Comparison of ENCODE assay signal across 15 cellular contexts in the genomic region with DNA sequence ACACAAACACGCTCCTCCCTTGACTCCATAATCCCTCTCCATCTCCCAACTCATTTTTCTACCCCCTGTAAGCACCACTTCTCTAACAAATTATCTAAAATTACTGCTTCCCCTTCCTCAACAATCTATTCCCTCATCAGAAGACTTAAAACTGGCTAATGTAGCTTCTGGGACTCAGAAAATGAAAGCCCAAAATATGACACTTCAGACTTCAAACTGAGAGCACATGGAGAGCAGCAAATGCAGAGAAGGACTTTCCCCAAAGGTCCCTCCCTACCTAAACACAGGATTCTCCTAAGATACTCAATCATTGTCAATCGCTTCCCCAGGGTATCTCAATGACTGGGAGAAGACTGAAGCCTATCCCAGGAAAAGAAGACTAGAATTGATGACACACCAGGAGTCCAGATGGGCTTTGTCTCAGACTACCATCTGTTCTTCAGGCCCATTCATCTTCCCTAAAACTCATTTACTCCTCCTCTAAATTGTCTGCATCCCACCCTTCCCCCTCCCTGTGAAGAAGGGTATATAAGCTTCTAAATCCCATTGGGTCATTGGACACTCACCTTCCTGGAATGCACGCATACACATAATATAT. TPM values are rescaled to one million over a fixed set of nuclear protein-coding genes. Genes with fewer than 3 reads are reported as not detected.
DNase-seq lines count a peak whose midpoint lies in the region; ATAC-seq and TF ChIP-seq lines count a peak whose summit lies in the region.
"Had no signal": no experiment of that assay in that cellular context is flagged by ENCODE, and none has a peak within 500 bp of the region (broad histone marks: within the 10 kb centered on the region; RNA-seq: fewer than 3 reads in every experiment).

No MANE protein-coding gene starts in this region.

- no peak overlapping the region for H4K8ac ChIP-seq in mesendoderm (ENCODE audit: low read depth, low read length)

- no peak overlapping the region for H3K56ac ChIP-seq in mesendoderm (ENCODE audit: low read length)

- H3K27ac Mint-ChIP-seq in CD4-positive, alpha-beta memory T cell: peak overlapping the region in 5 of 7 donors; percentile 17 to 76 (median 23)
- H3K27ac Mint-ChIP-seq: B cell; CD8-positive, alpha-beta T cell had no signal

- no peak overlapping the region for H2BK15ac ChIP-seq in mesendoderm (replicated peaks; ENCODE audit: low read depth)

- peaks cover 1 to 4% of the 10 kb centered on the region in 2 donors for H3K27me3 Mint-ChIP-seq in CD4-positive, alpha-beta memory T cell

- WGBS in mesendoderm (ENCODE audit: extremely low coverage, insufficient coverage, low lambda C conversion rate): 100% methylated on average over 1 of the region's 3 CpGs
- 84% methylated on average over 3 of the region's 3 CpGs for WGBS in right cardiac atrium

- peaks cover 4% of the 10 kb centered on the region for H3K4me1 ChIP-seq in CD4-positive, alpha-beta memory T cell (ENCODE audit: insufficient read depth, low read length)
- H3K4me1 ChIP-seq in mesendoderm (ENCODE audit: control insufficient read depth, low read depth, low read length): peaks cover 4% of the 10 kb centered on the region
- H3K4me1 ChIP-seq in right cardiac atrium (ENCODE audit: control insufficient read depth, insufficient read depth, low read length): no peaks in the 10 kb centered on the region

- DNase-seq in CD4-positive, alpha-beta memory T cell: no peak
- DNase-seq in NCI-H446 treated with DMSO at 0.1 percent for 48 hours (lab: John Stamatoyannopoulos, UW) (peak; percentile 17), WERI-Rb-1 (peak; percentile 34), mesendoderm (no peak), occipital lobe (lab: John Stamatoyannopoulos, UW) (no peak), DMS114 treated with DMSO at 0.1 percent for 48 hours (lab: John Stamatoyannopoulos, UW; ENCODE audit: unreplicated experiment) (no peak), UCSD-AML1 (lab: John Stamatoyannopoulos, UW; ENCODE audit: unreplicated experiment) (no peak), right cardiac atrium (no peak)
- DNase-seq: C1 segment of cervical spinal cord; CD8-positive, alpha-beta T cell; COR-L47 had no signal

- no peak overlapping the region for H3K4me3 Mint-ChIP-seq in CD4-positive, alpha-beta memory T cell
- H3K4me3 Mint-ChIP-seq: B cell; CD8-positive, alpha-beta T cell had no signal

- H3K79me1 ChIP-seq in mesendoderm (ENCODE audit: low read length): no peaks in the 10 kb centered on the region

- H3K9me3 ChIP-seq in CD4-positive, alpha-beta memory T cell (ENCODE audit: control insufficient read depth in 1 of 2, low read length in 2 of 2): no peaks in the 10 kb centered on the region
- H3K9me3 ChIP-seq in WERI-Rb-1 (ENCODE audit: severe bottlenecking): no peaks in the 10 kb centered on the region
- H3K9me3 ChIP-seq in right cardiac atrium (ENCODE audit: control insufficient read depth, low read length): no peaks in the 10 kb centered on the region

- peak overlapping the region; percentile 23 for H4K5ac ChIP-seq in mesendoderm (ENCODE audit: low read length)

- H3K9me3 Mint-ChIP-seq in CD4-positive, alpha-beta memory T cell: peaks cover 0 to 4% (median 0%) of the 10 kb centered on the region in 8 donors
- H3K9me3 Mint-ChIP-seq: CD8-positive, alpha-beta T cell had no signal

- intact Hi-C loops in CD4-positive, alpha-beta memory T cell (cut with micrococcal nuclease): no loop called here
- intact Hi-C loops in right cardiac atrium (cut with DNase I): no loop called here

- ATAC-seq in right cardiac atrium: no peak
- ATAC-seq: CD8-positive, alpha-beta T cell; GM12878; HCT116 had no signal

- H2BK120ac ChIP-seq in mesendoderm (ENCODE audit: low read depth, low read length): no peak overlapping the region

- peaks cover 0 to 6% of the 10 kb centered on the region in 2 donors for H3K36me3 Mint-ChIP-seq in CD4-positive, alpha-beta memory T cell
- H3K36me3 Mint-ChIP-seq: CD8-positive, alpha-beta T cell had no signal

- no peaks in the 10 kb centered on the region for H3K27me3 ChIP-seq in CD4-positive, alpha-beta memory T cell (ENCODE audit: insufficient read depth, low read length)
- H3K27me3 ChIP-seq in WERI-Rb-1 (ENCODE audit: insufficient read depth, low read depth, severe bottlenecking) (no peaks in the 10 kb centered on the region), mesendoderm (ENCODE audit: insufficient read depth, low read length, poor library complexity) (no peaks in the 10 kb centered on the region), right cardiac atrium (ENCODE audit: control insufficient read depth, insufficient read depth) (no peaks in the 10 kb centered on the region)

- H3K4me3 ChIP-seq in CD4-positive, alpha-beta memory T cell (ENCODE audit: low read length in 2 of 2): no peak overlapping the region
- no peak overlapping the region for H3K4me3 ChIP-seq in WERI-Rb-1 (ENCODE audit: low read depth, low read length)
- H3K4me3 ChIP-seq in mesendoderm (ENCODE audit: low read length): no peak overlapping the region
- H3K4me3 ChIP-seq in right cardiac atrium (ENCODE audit: low read length): no peak overlapping the region
- H3K4me3 ChIP-seq: GM12878 had no signal

- H3K4ac ChIP-seq in mesendoderm (ENCODE audit: low read depth, low read length): no peak overlapping the region

- no peak overlapping the region for H3K9ac ChIP-seq in mesendoderm (ENCODE audit: low read length)

- H3K4me1 Mint-ChIP-seq in CD4-positive, alpha-beta memory T cell: peaks cover 17 to 36% (median 23%) of the 10 kb centered on the region in 4 donors
- H3K4me1 Mint-ChIP-seq: B cell had no signal

- H3K4me2 ChIP-seq in mesendoderm (ENCODE audit: low read length): no peak overlapping the region

- H3K27ac ChIP-seq in CD4-positive, alpha-beta memory T cell (ENCODE audit: low read depth, low read length): no peak overlapping the region
- H3K27ac ChIP-seq in WERI-Rb-1 (peak overlapping the region; percentile 36; the same call in 1 of the 2 replicates), mesendoderm (ENCODE audit: low read depth, low read length) (no peak overlapping the region), right cardiac atrium (ENCODE audit: low read length) (no peak overlapping the region)
- H3K27ac ChIP-seq: HL-60 had no signal

- no peak overlapping the region for H3K23ac ChIP-seq in mesendoderm (ENCODE audit: low read length)

- H3K36me3 ChIP-seq in CD4-positive, alpha-beta memory T cell (ENCODE audit: insufficient read depth, low read length): no peaks in the 10 kb centered on the region
- H3K36me3 ChIP-seq in WERI-Rb-1: no peaks in the 10 kb centered on the region
- no peaks in the 10 kb centered on the region for H3K36me3 ChIP-seq in mesendoderm (ENCODE audit: control insufficient read depth, insufficient read depth, low read length)

- no peak for TF ChIP-seq CTCF in WERI-Rb-1 (IDR thresholded peaks at IDR 0.05; ENCODE audit: low read depth, low read length)

- CTCF ChIA-PET in CD4-positive, alpha-beta memory T cell (lab: Charles Lee; ENCODE audit: partially characterized antibody): interaction anchor here (18.0 kb wide), 1 partner anchor 10 kb away, joined by 467 read pairs; no protein-coding TSS in a partner anchor

- no peak overlapping the region for H3K18ac ChIP-seq in mesendoderm (ENCODE audit: low read length)

- POLR2A ChIA-PET in CD4-positive, alpha-beta memory T cell (lab: Charles Lee; ENCODE audit: partially characterized antibody): interaction anchor here (1.0 kb wide), 1 partner anchor 15 kb away, joined by 3 read pairs; no protein-coding TSS in a partner anchor

- H3K79me2 ChIP-seq in mesendoderm (ENCODE audit: control insufficient read depth, insufficient read depth, low read length): no peaks in the 10 kb centered on the region

- no peak overlapping the region for H2BK5ac ChIP-seq in mesendoderm (ENCODE audit: low read length)

- H2AK5ac ChIP-seq in mesendoderm (ENCODE audit: low read length): no peak overlapping the region

RNA-seq across cellular contexts. Expression of a gene that starts 39.2 kb away (rescaled TPM):
- under 1 TPM; 0.52 to 0.58 TPM for total RNA-seq in CD4-positive, alpha-beta memory T cell
- polyA plus RNA-seq in CD4-positive, alpha-beta memory T cell: under 1 TPM in 1 of 2 donors, not detected in 1; 0.30 TPM
- 1.5 TPM for polyA plus RNA-seq in mesendoderm (2013, experiment 1 of 2)
- polyA plus RNA-seq in mesendoderm (2013, experiment 2 of 2): 1.6 TPM
- 16.2 TPM for total RNA-seq in occipital lobe
- total RNA-seq in right cardiac atrium: 10 to 100 TPM in 3 of 4 donors, 1 to 10 TPM in 1; 9.2 to 20.0 (median 15.0) TPM
- polyA plus RNA-seq in right cardiac atrium: 1.7 TPM
- total RNA-seq: B cell, GM12878 had no signal

Comparison
In these comparisons a context has a peak if more than half of its experiments do, and no peak if none do; other contexts are left out.
1. DNase-seq: peak in NCI-H446 treated with DMSO at 0.1 percent for 48 hours (single experiment) and WERI-Rb-1 (single experiment); none in CD4-positive, alpha-beta memory T cell (0 of 5), mesendoderm (single experiment), occipital lobe (single experiment), DMS114 treated with DMSO at 0.1 percent for 48 hours (single experiment), UCSD-AML1 (single experiment) and right cardiac atrium (0 of 3).
2. RNA of a gene that starts 39.2 kb away (total RNA-seq): 9.2 to 20.0 TPM in right cardiac atrium and 16.2 TPM in occipital lobe (single experiment); 0.52 to 0.58 TPM in CD4-positive, alpha-beta memory T cell; every median in the first group is over 4 times any median in the second.